In the genomic region with DNA sequence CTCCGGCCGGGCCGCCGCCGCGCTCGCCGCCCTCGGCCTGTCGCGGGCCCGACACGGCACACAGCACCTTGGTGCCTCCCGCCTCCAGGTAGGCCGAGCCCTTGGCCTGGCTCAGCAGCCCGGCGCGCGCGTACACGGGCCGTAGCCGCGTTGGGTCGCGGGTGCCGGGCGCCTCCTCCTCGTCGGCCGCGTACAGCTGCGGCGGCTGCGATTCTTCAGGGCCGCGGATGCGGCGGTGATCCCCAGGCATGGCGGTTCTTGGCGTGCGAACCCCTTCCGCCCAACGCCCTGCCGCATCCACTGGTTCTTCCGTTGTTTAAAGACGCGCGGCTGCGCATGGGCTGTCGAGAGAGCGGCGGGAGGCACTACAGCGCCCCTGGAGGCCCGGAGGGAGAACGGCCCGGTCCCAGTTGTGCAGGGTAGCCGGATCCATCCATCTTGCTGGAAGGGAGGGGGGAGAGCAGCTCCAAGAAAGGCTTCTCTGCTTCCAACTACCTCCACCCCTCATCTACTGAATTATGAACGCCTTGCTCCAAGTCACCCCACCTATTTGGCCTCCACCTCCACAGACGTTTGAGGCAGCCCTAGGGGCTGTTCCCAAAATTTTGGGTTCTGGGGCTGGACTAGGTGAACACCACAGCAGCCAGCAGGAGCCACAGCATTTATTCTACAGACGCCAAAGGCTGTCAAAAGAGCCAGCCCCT, we compare ENCODE assay signal across 1 cellular context.
A peak's percentile ranks its signal among the peaks of the same experiment; 100 is the strongest.
TF ChIP-seq lines count a peak whose summit lies in the region.

TSS of gene EXOSC6 (minus strand) at position 290 of the 704 bp plus-strand sequence. CDS start at position 250, 40 bp downstream.

TF ChIP-seq in HepG2, 621 proteins besides CTCF, POLR2A, EP300 and RAD21 (continued from another document and continues in another):
- TF ChIP-seq, protein P1, sequence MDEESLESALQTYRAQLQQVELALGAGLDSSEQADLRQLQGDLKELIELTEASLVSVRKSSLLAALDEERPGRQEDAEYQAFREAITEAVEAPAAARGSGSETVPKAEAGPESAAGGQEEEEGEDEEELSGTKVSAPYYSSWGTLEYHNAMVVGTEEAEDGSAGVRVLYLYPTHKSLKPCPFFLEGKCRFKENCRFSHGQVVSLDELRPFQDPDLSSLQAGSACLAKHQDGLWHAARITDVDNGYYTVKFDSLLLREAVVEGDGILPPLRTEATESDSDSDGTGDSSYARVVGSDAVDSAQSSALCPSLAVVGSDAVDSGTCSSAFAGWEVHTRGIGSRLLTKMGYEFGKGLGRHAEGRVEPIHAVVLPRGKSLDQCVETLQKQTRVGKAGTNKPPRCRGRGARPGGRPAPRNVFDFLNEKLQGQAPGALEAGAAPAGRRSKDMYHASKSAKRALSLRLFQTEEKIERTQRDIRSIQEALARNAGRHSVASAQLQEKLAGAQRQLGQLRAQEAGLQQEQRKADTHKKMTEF (CRISPR knock-in tag; IDR thresholded peaks at IDR 0.05), result peak; percentile 93
- TF ChIP-seq ZNF883 (CRISPR knock-in tag; IDR thresholded peaks at IDR 0.05; ENCODE audit: not compliant biosample characterization) (peak; percentile 80), XRCC5 (optimal IDR thresholded peaks at IDR 0.05; ENCODE audit: low read length) (peak; percentile 100), POLR2AphosphoS2 (IDR thresholded peaks at IDR 0.05; ENCODE audit: low read depth, low read length) (peak; percentile 90), ZNF547 (CRISPR knock-in tag; IDR thresholded peaks at IDR 0.05) (peak; percentile 87), RFX3 (CRISPR knock-in tag; IDR thresholded peaks at IDR 0.05) (peak; percentile 25; the same call in 1 of the 2 replicates), MED13 (CRISPR knock-in tag; IDR thresholded peaks at IDR 0.05) (peak; percentile 72; the same call in 1 of the 2 replicates), ZNF800 (CRISPR knock-in tag; IDR thresholded peaks at IDR 0.05) (peak; percentile 97), ZNF430 (CRISPR knock-in tag; IDR thresholded peaks at IDR 0.05) (peak; percentile 96), ZNF382 (CRISPR knock-in tag; IDR thresholded peaks at IDR 0.05; ENCODE audit: borderline replicate concordance) (no peak), SIN3B (IDR thresholded peaks at IDR 0.05; ENCODE audit: low read length) (peak; percentile 87), HMG20A (CRISPR knock-in tag; IDR thresholded peaks at IDR 0.05; ENCODE audit: borderline replicate concordance) (peak; percentile 46; the same call in 1 of the 2 replicates), JUN (CRISPR knock-in tag; IDR thresholded peaks at IDR 0.05) (0 out of 2 replicates have a peak, but pooled peaks have one; percentile 34), MTA1 (CRISPR knock-in tag; IDR thresholded peaks at IDR 0.05; ENCODE audit: borderline replicate concordance) (peak; percentile 88), ETV6 (CRISPR knock-in tag; conservative IDR thresholded peaks at IDR 0.05) (peak; percentile 81), ZNF446 (CRISPR knock-in tag; IDR thresholded peaks at IDR 0.05) (peak; percentile 99), ZNF83 (CRISPR knock-in tag; IDR thresholded peaks at IDR 0.05; ENCODE audit: borderline replicate concordance) (peak; percentile 88; the same call in 1 of the 2 replicates), ARNT (IDR thresholded peaks at IDR 0.05) (no peak), THAP9 (CRISPR knock-in tag; IDR thresholded peaks at IDR 0.05; ENCODE audit: borderline replicate concordance) (peak; percentile 89), ZBTB49 (CRISPR knock-in tag; IDR thresholded peaks at IDR 0.05; ENCODE audit: borderline replicate concordance) (peak; percentile 86; the same call in 1 of the 2 replicates), MEIS2 (CRISPR knock-in tag; IDR thresholded peaks at IDR 0.05) (no peak), CBFB (CRISPR knock-in tag; IDR thresholded peaks at IDR 0.05) (peak; percentile 88), SYNCRIP (IDR thresholded peaks at IDR 0.05; ENCODE audit: insufficient read depth, low read depth, low read length) (no peak), ZSCAN22 (CRISPR knock-in tag; IDR thresholded peaks at IDR 0.05) (no peak), ZNF33B (CRISPR knock-in tag; IDR thresholded peaks at IDR 0.05) (peak; percentile 93; the same call in 1 of the 2 replicates), ZNF296 (CRISPR knock-in tag; conservative IDR thresholded peaks at IDR 0.05) (peak; percentile 86), HDAC6 (IDR thresholded peaks at IDR 0.05; ENCODE audit: low read depth, low read length) (no peak), SRF (IDR thresholded peaks at IDR 0.05; ENCODE audit: low read depth, low read length) (no peak), DMAP1 (CRISPR knock-in tag; IDR thresholded peaks at IDR 0.05) (peak; percentile 90), TOPORS (CRISPR knock-in tag; IDR thresholded peaks at IDR 0.05) (peak; percentile 96), HIVEP1 (CRISPR knock-in tag; IDR thresholded peaks at IDR 0.05) (peak; percentile 71), ELF4 (CRISPR knock-in tag; IDR thresholded peaks at IDR 0.05; ENCODE audit: borderline replicate concordance) (peak; percentile 84; the same call in 1 of the 2 replicates), ZNF160 (CRISPR knock-in tag; IDR thresholded peaks at IDR 0.05) (peak; percentile 93), SALL2 (CRISPR knock-in tag; IDR thresholded peaks at IDR 0.05) (peak; percentile 52; the same call in 1 of the 2 replicates)
- TF ChIP-seq, protein P2, sequence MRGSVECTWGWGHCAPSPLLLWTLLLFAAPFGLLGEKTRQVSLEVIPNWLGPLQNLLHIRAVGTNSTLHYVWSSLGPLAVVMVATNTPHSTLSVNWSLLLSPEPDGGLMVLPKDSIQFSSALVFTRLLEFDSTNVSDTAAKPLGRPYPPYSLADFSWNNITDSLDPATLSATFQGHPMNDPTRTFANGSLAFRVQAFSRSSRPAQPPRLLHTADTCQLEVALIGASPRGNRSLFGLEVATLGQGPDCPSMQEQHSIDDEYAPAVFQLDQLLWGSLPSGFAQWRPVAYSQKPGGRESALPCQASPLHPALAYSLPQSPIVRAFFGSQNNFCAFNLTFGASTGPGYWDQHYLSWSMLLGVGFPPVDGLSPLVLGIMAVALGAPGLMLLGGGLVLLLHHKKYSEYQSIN (CRISPR knock-in tag; IDR thresholded peaks at IDR 0.05; ENCODE audit: borderline replicate concordance), result no peak
- TF ChIP-seq, protein P3, sequence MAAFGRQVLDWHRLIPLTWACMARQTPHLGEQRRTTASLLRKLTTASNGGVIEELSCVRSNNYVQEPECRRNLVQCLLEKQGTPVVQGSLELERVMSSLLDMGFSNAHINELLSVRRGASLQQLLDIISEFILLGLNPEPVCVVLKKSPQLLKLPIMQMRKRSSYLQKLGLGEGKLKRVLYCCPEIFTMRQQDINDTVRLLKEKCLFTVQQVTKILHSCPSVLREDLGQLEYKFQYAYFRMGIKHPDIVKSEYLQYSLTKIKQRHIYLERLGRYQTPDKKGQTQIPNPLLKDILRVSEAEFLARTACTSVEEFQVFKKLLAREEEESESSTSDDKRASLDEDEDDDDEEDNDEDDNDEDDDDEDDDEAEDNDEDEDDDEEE (CRISPR knock-in tag; IDR thresholded peaks at IDR 0.05), result peak; percentile 89
- TF ChIP-seq, protein P4, sequence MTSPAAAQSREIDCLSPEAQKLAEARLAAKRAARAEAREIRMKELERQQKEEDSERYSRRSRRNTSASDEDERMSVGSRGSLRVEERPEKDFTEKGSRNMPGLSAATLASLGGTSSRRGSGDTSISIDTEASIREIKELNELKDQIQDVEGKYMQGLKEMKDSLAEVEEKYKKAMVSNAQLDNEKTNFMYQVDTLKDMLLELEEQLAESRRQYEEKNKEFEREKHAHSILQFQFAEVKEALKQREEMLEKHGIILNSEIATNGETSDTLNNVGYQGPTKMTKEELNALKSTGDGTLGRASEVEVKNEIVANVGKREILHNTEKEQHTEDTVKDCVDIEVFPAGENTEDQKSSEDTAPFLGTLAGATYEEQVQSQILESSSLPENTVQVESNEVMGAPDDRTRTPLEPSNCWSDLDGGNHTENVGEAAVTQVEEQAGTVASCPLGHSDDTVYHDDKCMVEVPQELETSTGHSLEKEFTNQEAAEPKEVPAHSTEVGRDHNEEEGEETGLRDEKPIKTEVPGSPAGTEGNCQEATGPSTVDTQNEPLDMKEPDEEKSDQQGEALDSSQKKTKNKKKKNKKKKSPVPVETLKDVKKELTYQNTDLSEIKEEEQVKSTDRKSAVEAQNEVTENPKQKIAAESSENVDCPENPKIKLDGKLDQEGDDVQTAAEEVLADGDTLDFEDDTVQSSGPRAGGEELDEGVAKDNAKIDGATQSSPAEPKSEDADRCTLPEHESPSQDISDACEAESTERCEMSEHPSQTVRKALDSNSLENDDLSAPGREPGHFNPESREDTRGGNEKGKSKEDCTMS (CRISPR knock-in tag; conservative IDR thresholded peaks at IDR 0.05), result peak; percentile 52; the same call in 1 of the 2 replicates
- TF ChIP-seq, protein P5, sequence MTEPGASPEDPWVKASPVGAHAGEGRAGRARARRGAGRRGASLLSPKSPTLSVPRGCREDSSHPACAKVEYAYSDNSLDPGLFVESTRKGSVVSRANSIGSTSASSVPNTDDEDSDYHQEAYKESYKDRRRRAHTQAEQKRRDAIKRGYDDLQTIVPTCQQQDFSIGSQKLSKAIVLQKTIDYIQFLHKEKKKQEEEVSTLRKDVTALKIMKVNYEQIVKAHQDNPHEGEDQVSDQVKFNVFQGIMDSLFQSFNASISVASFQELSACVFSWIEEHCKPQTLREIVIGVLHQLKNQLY (CRISPR knock-in tag; IDR thresholded peaks at IDR 0.05), result peak; percentile 82
